ENCODE assay signal across 8 cellular contexts in genomic region chr4:112297495-112297894, GRCh38. TPM values are rescaled to one million over a fixed set of nuclear protein-coding genes. Genes with fewer than 3 reads are reported as not detected.
DNase-seq lines count a peak whose midpoint lies in the region; ATAC-seq and TF ChIP-seq lines count a peak whose summit lies in the region.

No MANE protein-coding gene starts in this region.

- H3K4me1 Mint-ChIP-seq in naive thymus-derived CD4-positive, alpha-beta T cell: peaks cover 12 to 34% (median 30%) of the 10 kb centered on the region in 7 donors

- no peaks in the 10 kb centered on the region for H3K9me3 ChIP-seq in BLaER1 treated with 17β-estradiol and CSF1 and Interleukin-3, amounts not matched to agents 10 nM and 100 nM (replicated peaks in 1 of 11)
- no peaks in the 10 kb centered on the region for H3K9me3 ChIP-seq in breast epithelium
- H3K9me3 ChIP-seq in naive thymus-derived CD4-positive, alpha-beta T cell (ENCODE audit: control insufficient read depth in 2 of 3, low read length in 3 of 3): no peaks in the 10 kb centered on the region

- peaks cover 0 to 2% (median 0%) of the 10 kb centered on the region in 11 donors for H3K9me3 Mint-ChIP-seq in naive thymus-derived CD4-positive, alpha-beta T cell

- H3K4me3 Mint-ChIP-seq in naive thymus-derived CD4-positive, alpha-beta T cell: peak overlapping the region; percentile 75 to 91 (median 88)

- TF ChIP-seq CTCF in breast epithelium (IDR thresholded peaks at IDR 0.05) (no peak), RWPE1 (conservative IDR thresholded peaks at IDR 0.05; ENCODE audit: low read depth) (no peak)

- peak overlapping the region; percentile 75 to 97 (median 91) for H3K27ac Mint-ChIP-seq in naive thymus-derived CD4-positive, alpha-beta T cell

- peak overlapping the region; percentile 6 to 92 (median 37); a peak in 18 of 22 replicates for H3K4me2 ChIP-seq in BLaER1 treated with 17β-estradiol and CSF1 and Interleukin-3, amounts not matched to agents 10 nM and 100 nM

- H3K27me3 ChIP-seq in BLaER1 treated with 17β-estradiol and CSF1 and Interleukin-3, amounts not matched to agents 10 nM and 100 nM: no peaks in the 10 kb centered on the region
- H3K27me3 ChIP-seq in breast epithelium: no peaks in the 10 kb centered on the region
- no peaks in the 10 kb centered on the region for H3K27me3 ChIP-seq in naive thymus-derived CD4-positive, alpha-beta T cell (ENCODE audit: control insufficient read depth in 2 of 2, insufficient read depth in 2 of 2, low read length in 2 of 2)

- H3K4me3 ChIP-seq in BLaER1 treated with 17β-estradiol and CSF1 and Interleukin-3, amounts not matched to agents 10 nM and 100 nM: peak overlapping the region in 6 of 10 experiments; percentile 12 to 56 (median 48); a peak in 11 of 20 replicates
- peak overlapping the region; percentile 40 to 69 (median 52) for H3K4me3 ChIP-seq in breast epithelium
- H3K4me3 ChIP-seq in naive thymus-derived CD4-positive, alpha-beta T cell (ENCODE audit: low read length): peak overlapping the region; percentile 22

- CTCF ChIA-PET in naive thymus-derived CD4-positive, alpha-beta T cell (lab: Charles Lee): interaction anchor here (0.8 to 1.5 kb wide), 3 partner anchors 11 to 70 kb away, joined by 3 read pairs; partner anchors contain the start of gene TIFA
- CTCF ChIA-PET in RWPE1 (lab: Yijun Ruan, JAX): no interaction called here

- peaks cover 0 to 71% (median 6%) of the 10 kb centered on the region in 10 experiments; a peak in 12 of 20 replicates for H3K4me1 ChIP-seq in BLaER1 treated with 17β-estradiol and CSF1 and Interleukin-3, amounts not matched to agents 10 nM and 100 nM
- H3K4me1 ChIP-seq in breast epithelium: no peaks in the 10 kb centered on the region
- peaks cover 6 to 36% of the 10 kb centered on the region in 2 donors for H3K4me1 ChIP-seq in naive thymus-derived CD4-positive, alpha-beta T cell (ENCODE audit: control insufficient read depth in 2 of 2, insufficient read depth in 2 of 2, low read length in 2 of 2)

- peak overlapping the region in 6 of 11 experiments; percentile 28 to 81 (median 66); a peak in 10 of 22 replicates for H3K9ac ChIP-seq in BLaER1 treated with 17β-estradiol and CSF1 and Interleukin-3, amounts not matched to agents 10 nM and 100 nM

- peaks cover 0 to 14% (median 0%) of the 10 kb centered on the region in 11 experiments; a peak in 3 of 22 replicates for H3K36me3 ChIP-seq in BLaER1 treated with 17β-estradiol and CSF1 and Interleukin-3, amounts not matched to agents 10 nM and 100 nM
- H3K36me3 ChIP-seq in breast epithelium: no peaks in the 10 kb centered on the region
- no peaks in the 10 kb centered on the region for H3K36me3 ChIP-seq in naive thymus-derived CD4-positive, alpha-beta T cell (ENCODE audit: control insufficient read depth in 2 of 3, insufficient read depth in 3 of 3, low read length in 3 of 3)

- POLR2A ChIA-PET in naive thymus-derived CD4-positive, alpha-beta T cell (lab: Charles Lee): interaction anchor here (7.6 kb wide), 1 partner anchor 11 kb away, joined by 65 read pairs; the partner anchor contains the start of gene TIFA
- POLR2A ChIA-PET in RWPE1 (lab: Yijun Ruan, JAX; ENCODE audit: low non-redundant PET): interaction anchor here (1.2 kb wide), 1 partner anchor 12 kb away, joined by 8 read pairs; the partner anchor contains the start of gene TIFA

- H3K27me3 Mint-ChIP-seq in naive thymus-derived CD4-positive, alpha-beta T cell: no peaks in the 10 kb centered on the region

- peak; percentile 2 for ATAC-seq in HG03175 (IDR thresholded peaks at IDR 0.05; ENCODE audit: unreplicated experiment)
- no peak for ATAC-seq in naive thymus-derived CD4-positive, alpha-beta T cell

- peak overlapping the region in 9 of 11 experiments; percentile 14 to 88 (median 76); a peak in 18 of 22 replicates for H3K27ac ChIP-seq in BLaER1 treated with 17β-estradiol and CSF1 and Interleukin-3, amounts not matched to agents 10 nM and 100 nM
- H3K27ac ChIP-seq in breast epithelium (peak overlapping the region; percentile 87 to 91), RWPE1 (no peak overlapping the region)
- H3K27ac ChIP-seq in naive thymus-derived CD4-positive, alpha-beta T cell (ENCODE audit: low read depth, low read length): peak overlapping the region; percentile 62

- intact Hi-C loops in breast epithelium (cut with DNase I; ENCODE audit: low total_unique reads): no loop called here
- intact Hi-C loops in naive thymus-derived CD4-positive, alpha-beta T cell (cut with micrococcal nuclease): loop anchor here (1.0 kb wide), 3 partner anchors 9 to 340 kb away; partner anchors contain the start of gene LARP7 (in 1 of the 2)

- H4K20me1 ChIP-seq in BLaER1 treated with 17β-estradiol and CSF1 and Interleukin-3, amounts not matched to agents 10 nM and 100 nM: no peaks in the 10 kb centered on the region; a peak in 1 of 22 replicates

- H3K36me3 Mint-ChIP-seq in naive thymus-derived CD4-positive, alpha-beta T cell: peaks cover 0 to 9% (median 0%) of the 10 kb centered on the region in 5 donors

- DNase-seq in breast epithelium (ENCODE audit: low spot score in 2 of 2) (no peak), GM03348 (ENCODE audit: low spot score) (no peak), RWPE1 (ENCODE audit: low spot score) (no peak), amygdala (lab: John Stamatoyannopoulos, UW) (no peak)
- no peak for DNase-seq in naive thymus-derived CD4-positive, alpha-beta T cell
- DNase-seq in NK-92 treated with Interleukin-12 subunit alpha and Interleukin-12 subunit beta, amount 100 ng/mL, for 24 hours (lab: John Stamatoyannopoulos, UW): no peak

- no peak for TF ChIP-seq POLR2A in breast epithelium (IDR thresholded peaks at IDR 0.05)

RNA-seq across cellular contexts. Expression of gene ALPK1, which starts 0.3 kb away (rescaled TPM):
- 10 to 100 TPM; 20.5 to 59.3 (median 53.3) TPM for total RNA-seq in breast epithelium
- 10 to 100 TPM; 15.5 to 35.0 (median 19.8) TPM for total RNA-seq in naive thymus-derived CD4-positive, alpha-beta T cell
- polyA plus RNA-seq in naive thymus-derived CD4-positive, alpha-beta T cell: 1 to 10 TPM; 5.0 to 5.7 TPM

RNA-seq across cellular contexts. Expression of gene TIFA, which starts 11.8 kb away (rescaled TPM):
- 10 to 100 TPM in 2 of 3 donors, 1 to 10 TPM in 1; 2.6 to 27.1 (median 16.7) TPM for total RNA-seq in breast epithelium
- 10 to 100 TPM in 4 of 5 experiments, 1 to 10 TPM in 1; 8.7 to 38.8 (median 12.3) TPM for total RNA-seq in naive thymus-derived CD4-positive, alpha-beta T cell
- 10 to 100 TPM; 11.5 to 19.9 TPM for polyA plus RNA-seq in naive thymus-derived CD4-positive, alpha-beta T cell
